ENCODE assay signal across 8 cellular contexts in the genomic region with DNA sequence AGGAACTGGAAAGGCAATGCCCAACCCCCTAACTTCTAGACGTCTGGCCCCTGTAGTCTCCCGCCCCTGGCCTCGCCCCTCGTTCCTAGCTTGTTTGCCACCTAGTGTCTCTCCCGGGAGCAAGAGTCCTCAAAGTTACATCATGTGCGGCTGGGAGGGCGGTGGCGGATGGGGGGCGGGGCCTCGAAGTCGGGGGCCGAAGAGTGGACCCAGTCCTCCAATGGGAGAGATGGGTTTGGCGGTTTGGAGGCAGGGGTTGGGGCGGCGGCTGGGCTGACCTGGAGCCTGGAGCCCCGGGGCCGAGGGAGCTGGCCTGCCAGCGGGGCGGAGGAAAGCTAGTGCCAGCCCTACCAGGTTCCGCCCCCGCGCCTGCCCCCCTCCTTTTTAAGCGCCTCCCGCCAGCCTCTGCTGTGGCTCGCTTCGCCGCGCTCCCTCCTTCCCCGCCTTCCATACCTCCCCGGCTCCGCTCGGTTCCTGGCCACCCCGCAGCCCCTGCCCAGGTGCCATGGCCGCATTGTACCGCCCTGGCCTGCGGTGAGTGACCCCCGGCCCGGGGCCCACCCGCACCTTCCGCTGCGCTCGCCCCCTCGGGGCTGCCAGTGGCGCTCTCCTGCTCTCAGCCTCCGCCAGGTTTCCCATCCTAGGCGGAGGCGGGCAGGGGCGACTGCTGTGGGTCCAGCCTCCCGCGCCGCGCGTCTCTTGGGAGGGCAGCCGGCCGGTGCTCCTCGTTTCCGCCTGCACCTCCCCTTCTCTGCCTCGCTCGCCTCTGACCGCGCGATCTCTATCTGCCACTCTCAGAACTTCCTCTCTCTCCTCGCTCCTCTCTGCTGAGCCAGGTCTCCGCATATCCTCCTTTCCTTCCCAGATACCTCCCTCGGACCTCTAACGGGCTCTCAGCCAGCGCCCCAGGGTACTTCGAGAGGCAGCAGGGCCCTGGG. TPM values are rescaled to one million over a fixed set of nuclear protein-coding genes. Genes with fewer than 3 reads are reported as not detected.
DNase-seq lines count a peak whose midpoint lies in the region; ATAC-seq and TF ChIP-seq lines count a peak whose summit lies in the region.

A gene (plus strand): TSS at position 411 of the 938 bp plus-strand sequence. CDS start 95 bp downstream, at position 506.

- no peak for TF ChIP-seq POLR2A in lower leg skin (IDR thresholded peaks at IDR 0.05)

- no peaks in the 10 kb centered on the region for H3K9me3 ChIP-seq in duodenal mucosa (ENCODE audit: control insufficient read depth in 1 of 2, low read length in 2 of 2)

- ATAC-seq in HG03457 (IDR thresholded peaks at IDR 0.05; ENCODE audit: unreplicated experiment) = peak; percentile 42

- H3K36me3 ChIP-seq in duodenal mucosa (ENCODE audit: control insufficient read depth in 1 of 2, insufficient read depth in 2 of 2, low read length in 2 of 2) = peaks cover 13 to 21% of the 10 kb centered on the region in 2 donors

- DNase-seq in AG20443 (ENCODE audit: low spot score) (peak; percentile 98), GM19238 (ENCODE audit: insufficient read length, low spot score) (peak; percentile 84), NCI-H69 (lab: John Stamatoyannopoulos, UW) (peak; percentile 97), lower leg skin (ENCODE audit: low spot score in 2 of 2) (peak; percentile 93 to 99)
- peak; percentile 68 to 83 for DNase-seq in activated CD4-positive, alpha-beta T cell treated with anti-CD3 and anti-CD28 coated beads, Interleukin-2, amount 50 U/mL, for 24 hours (ENCODE audit: low read depth in 1 of 2, low spot score in 1 of 2)
- peak; percentile 68 to 94 (median 75) for DNase-seq in stimulated activated CD4-positive, alpha-beta T cell treated with anti-CD3 and anti-CD28 coated beads, TNF-alpha, amount 100 ng/mL, for 24 hours (ENCODE audit: low read depth in 3 of 3)

- H3K9ac ChIP-seq in duodenal mucosa (ENCODE audit: low read depth in 1 of 2, low read length in 2 of 2) = peak within 1 kb of the TSS; percentile 96 to 99

- H3K4me1 ChIP-seq in duodenal mucosa (ENCODE audit: control insufficient read depth in 1 of 2, insufficient read depth in 2 of 2, low read length in 2 of 2) = peaks cover 47 to 48% of the 10 kb centered on the region in 2 donors

- intact Hi-C loops in lower leg skin (cut with DNase I; ENCODE audit: low total_unique reads) = loop anchor here (10.0 kb wide), 1 partner anchor 79 kb away; no protein-coding TSS in a partner anchor

- peak in 1 of 3 donors; percentile 20 for TF ChIP-seq CTCF in lower leg skin (IDR thresholded peaks at IDR 0.05)

- no peaks in the 10 kb centered on the region for H3K27me3 ChIP-seq in duodenal mucosa (ENCODE audit: control insufficient read depth in 1 of 2, insufficient read depth in 2 of 2, low read length in 2 of 2)

- H3K4me3 ChIP-seq in duodenal mucosa (ENCODE audit: low read depth in 1 of 2, low read length in 2 of 2) (peak within 1 kb of the TSS; percentile 92 to 93), lower leg skin (ENCODE audit: low read depth, poor library complexity, severe bottlenecking) (peak within 1 kb of the TSS; percentile 73)

- WGBS in lower leg skin, 2 donors = 1% methylated on average over 53 to 65 of the region's 68 CpGs

- peak within 1 kb of the TSS; percentile 95 for H3K27ac ChIP-seq in duodenal mucosa (ENCODE audit: low read depth, low read length)

RNA-seq across cellular contexts. Expression of the gene that starts here (rescaled TPM):
- 10 to 100 TPM; 15.4 to 29.0 (median 21.0) TPM for total RNA-seq in lower leg skin

Comparison
In these comparisons a context has a peak if more than half of its experiments do, and no peak if none do; other contexts are left out.
1. Peak in every context shown above with its lines: DNase-seq, ATAC-seq, H3K4me3 ChIP-seq and H3K27ac ChIP-seq.